ENCODE assay signal across 8 cellular contexts in genomic region chr12:94459773-94460593, GRCh38. TPM values are rescaled to one million over a fixed set of nuclear protein-coding genes. Genes with fewer than 3 reads are reported as not detected.
DNase-seq lines count a peak whose midpoint lies in the region; ATAC-seq, FAIRE-seq and TF ChIP-seq lines count a peak whose summit lies in the region.

CEP83 (minus strand) TSS chr12:94459867; CDS start chr12:94412490, 47,377 bp downstream.

- intact Hi-C loops in kidney (cut with DNase I) = no loop called here

- peak; percentile 99 for ATAC-seq in GM19035 (IDR thresholded peaks at IDR 0.05; ENCODE audit: unreplicated experiment)
- ATAC-seq in HG03354 (IDR thresholded peaks at IDR 0.05; ENCODE audit: poor library complexity, severe bottlenecking, unreplicated experiment) = peak; percentile 98

- H3K36me3 ChIP-seq in kidney (ENCODE audit: control insufficient read depth in 1 of 2, insufficient read depth in 2 of 2, low read length in 2 of 2) = no peaks in the 10 kb centered on the region

- peak within 1 kb of the TSS; percentile 27 to 86 for H3K9ac ChIP-seq in kidney (ENCODE audit: low read length in 2 of 2)

- H3K27ac ChIP-seq in kidney (ENCODE audit: low read depth in 2 of 2, low read length in 2 of 2) = peak within 1 kb of the TSS; percentile 72 to 87

- peak within 1 kb of the TSS; percentile 70 to 84 for H3K4me3 ChIP-seq in kidney (ENCODE audit: low read length in 2 of 2)

- peak; percentile 78 for DNase-seq in AG09319 (ENCODE audit: extremely low read depth, low read depth)
- DNase-seq in NCI-H446 treated with DMSO at 0.1 percent for 48 hours (lab: John Stamatoyannopoulos, UW) = peak; percentile 82
- peak; percentile 97 for DNase-seq in activated CD4-positive, CD25-positive, alpha-beta regulatory T cell treated with anti-CD3 and anti-CD28 coated beads, Interleukin-2, amount 50 U/mL, for 72 hours
- peak; percentile 98 for DNase-seq in cerebellum (ENCODE audit: low spot score)
- DNase-seq in kidney = peak; percentile 99
- peak; percentile 99 for DNase-seq in stimulated activated CD4-positive, alpha-beta T cell treated with anti-CD3 and anti-CD28 coated beads, Interleukin-15, amount 100 ng/mL, for 24 hours

- no peak for TF ChIP-seq CTCF in AG09319 (IDR thresholded peaks at IDR 0.05; ENCODE audit: low read depth, low read length)
- no peak for TF ChIP-seq CTCF in kidney (IDR thresholded peaks at IDR 0.05; ENCODE audit: borderline replicate concordance, extremely low read depth, insufficient read depth)

- no peak for FAIRE-seq in kidney (lab: Jason Lieb, UNC)

- no peaks in the 10 kb centered on the region for H3K9me3 ChIP-seq in kidney (ENCODE audit: control insufficient read depth in 1 of 2, low read length in 2 of 2)

- H3K4me1 ChIP-seq in kidney (ENCODE audit: control insufficient read depth in 1 of 2, insufficient read depth in 1 of 2, low read depth in 1 of 2, low read length in 2 of 2) = peaks cover 0 to 3% of the 10 kb centered on the region in 2 donors

RNA-seq across cellular contexts. Expression of gene CEP83, which starts in this region (rescaled TPM):
- total RNA-seq in cerebellum (26.7 TPM), kidney (17.1 TPM)
- 3.2 TPM for polyA plus RNA-seq in kidney (ENCODE audit: insufficient read depth, low read depth, low replicate concordance)

Comparison
In these comparisons a context has a peak if more than half of its experiments do, and no peak if none do; other contexts are left out.
1. Peak in every context shown above with its lines: DNase-seq, ATAC-seq, H3K4me3 ChIP-seq and H3K27ac ChIP-seq.